In genomic region chr12:26425587-26426260, GRCh38 we compare ENCODE assay signal across 14 cellular contexts.
DNase-seq lines count a peak whose midpoint lies in the region; ATAC-seq and TF ChIP-seq lines count a peak whose summit lies in the region.
"Had no signal": no experiment of that assay in that cellular context is flagged by ENCODE, and none has a peak within 500 bp of the region (broad histone marks: within the 10 kb centered on the region; RNA-seq: fewer than 3 reads in every experiment).

No MANE protein-coding gene starts in this region.

- WGBS in mesenchymal stem cell = 100% methylated on average over 4 of the region's 6 CpGs

- no peak overlapping the region for H2BK12ac ChIP-seq in mesenchymal stem cell (ENCODE audit: low read length in 2 of 2)

- H2BK15ac ChIP-seq in mesenchymal stem cell (ENCODE audit: low read depth, poor library complexity, severe bottlenecking) = no peak overlapping the region

- no peak overlapping the region for H4K91ac ChIP-seq in mesenchymal stem cell (ENCODE audit: low read length)

- intact Hi-C loops in activated CD8-positive, alpha-beta T cell treated with anti-CD3 and anti-CD28 coated beads for 36 hours (cut with micrococcal nuclease) = no loop called here

- CTCF ChIA-PET in activated CD8-positive, alpha-beta T cell treated with anti-CD3 and anti-CD28 coated beads for 36 hours (lab: Charles Lee) = interaction anchor here (1.2 kb wide), 1 partner anchor 438 kb away, joined by 3 read pairs; no protein-coding TSS in a partner anchor

- H4K8ac ChIP-seq in mesenchymal stem cell (ENCODE audit: low read length) = no peak overlapping the region

- no peaks in the 10 kb centered on the region for H3K9me3 Mint-ChIP-seq in activated CD8-positive, alpha-beta T cell treated with anti-CD3 and anti-CD28 coated beads for 36 hours
- H3K9me3 Mint-ChIP-seq: H9, neural progenitor cell had no signal

- no peak for TF ChIP-seq CTCF in activated CD8-positive, alpha-beta T cell treated with anti-CD3 and anti-CD28 coated beads for 36 hours (IDR thresholded peaks at IDR 0.05)

- H3K27ac Mint-ChIP-seq in activated CD8-positive, alpha-beta T cell treated with anti-CD3 and anti-CD28 coated beads for 36 hours = no peak overlapping the region
- H3K27ac Mint-ChIP-seq: H9, neural progenitor cell had no signal

- peaks cover 0 to 2% of the 10 kb centered on the region in 2 experiments for H3K36me3 ChIP-seq in mesenchymal stem cell (ENCODE audit: control insufficient read depth in 1 of 2, insufficient read depth in 2 of 2, low read depth in 1 of 2, low read length in 2 of 2)
- H3K36me3 ChIP-seq: neural progenitor cell had no signal

- no peak overlapping the region for H3K4me2 ChIP-seq in mesenchymal stem cell (ENCODE audit: low read length, poor library complexity, severe bottlenecking)
- H3K4me2 ChIP-seq: neural progenitor cell had no signal

- DNase-seq in iris pigment epithelial cell (ENCODE audit: low read depth) = peak; percentile 15
- DNase-seq in mesenchymal stem cell = no peak
- DNase-seq in activated CD8-positive, alpha-beta T cell treated with anti-CD3 and anti-CD28 coated beads for 36 hours = no peak
- DNase-seq in NAMALWA (ENCODE audit: low spot score) = no peak
- DNase-seq: H9; islet precursor cell; NCI-H1048; stimulated activated CD4-positive, alpha-beta T cell treated with anti-CD3 and anti-CD28 coated beads, Interleukin-1b, Interleukin-23, amount 100 ng/mL, for 48 hours; testis had no signal

- ATAC-seq in GM18867 (IDR thresholded peaks at IDR 0.05; ENCODE audit: unreplicated experiment) = peak; percentile 53
- peak; percentile 48 for ATAC-seq in GM21737 (IDR thresholded peaks at IDR 0.05; ENCODE audit: unreplicated experiment)
- peak; percentile 78 for ATAC-seq in HG03378 (IDR thresholded peaks at IDR 0.05; ENCODE audit: unreplicated experiment)
- ATAC-seq in HG02571 (IDR thresholded peaks at IDR 0.05; ENCODE audit: unreplicated experiment) = no peak
- no peak for ATAC-seq in activated CD8-positive, alpha-beta T cell treated with anti-CD3 and anti-CD28 coated beads for 36 hours

- no peaks in the 10 kb centered on the region for H3K27me3 Mint-ChIP-seq in activated CD8-positive, alpha-beta T cell treated with anti-CD3 and anti-CD28 coated beads for 36 hours

- POLR2A ChIA-PET in activated CD8-positive, alpha-beta T cell treated with anti-CD3 and anti-CD28 coated beads for 36 hours (lab: Charles Lee) = no interaction called here

- no peak overlapping the region for H3K9ac ChIP-seq in mesenchymal stem cell (ENCODE audit: low read length)
- H3K9ac ChIP-seq: neural progenitor cell had no signal

- H3K4me1 ChIP-seq in mesenchymal stem cell (ENCODE audit: control insufficient read depth, insufficient read depth, low read depth, low read length) = no peaks in the 10 kb centered on the region
- H3K4me1 ChIP-seq: neural progenitor cell, testis had no signal

- no peaks in the 10 kb centered on the region for H3K79me1 ChIP-seq in mesenchymal stem cell (replicated peaks; ENCODE audit: low read length, poor library complexity, severe bottlenecking)

- no peak overlapping the region for H3K18ac ChIP-seq in mesenchymal stem cell (ENCODE audit: low read depth in 1 of 2, low read length in 2 of 2)

- H2AK5ac ChIP-seq in mesenchymal stem cell (ENCODE audit: low read length, severe bottlenecking) = no peak overlapping the region

- H3K4ac ChIP-seq in mesenchymal stem cell (ENCODE audit: low read depth in 1 of 2, low read length in 2 of 2) = no peak overlapping the region

- H3K27ac ChIP-seq in mesenchymal stem cell (ENCODE audit: low read length, poor library complexity, severe bottlenecking) = no peak overlapping the region
- H3K27ac ChIP-seq: neural progenitor cell, testis had no signal

- H2BK5ac ChIP-seq in mesenchymal stem cell (ENCODE audit: low read depth, low read length, poor library complexity, severe bottlenecking) = no peak overlapping the region

- H3K9me3 ChIP-seq in mesenchymal stem cell (ENCODE audit: control insufficient read depth, low read length) = no peaks in the 10 kb centered on the region
- H3K9me3 ChIP-seq: testis had no signal

- H3K14ac ChIP-seq in mesenchymal stem cell (ENCODE audit: low read length in 2 of 2) = no peak overlapping the region

- H3K4me3 ChIP-seq in mesenchymal stem cell (ENCODE audit: insufficient read depth in 1 of 2, low read depth in 1 of 2, low read length in 2 of 2) = no peak overlapping the region
- H3K4me3 ChIP-seq: neural progenitor cell, testis had no signal

- no peak overlapping the region for H3K4me3 Mint-ChIP-seq in activated CD8-positive, alpha-beta T cell treated with anti-CD3 and anti-CD28 coated beads for 36 hours
- H3K4me3 Mint-ChIP-seq: H9, neural progenitor cell had no signal

- no peak overlapping the region for H2BK120ac ChIP-seq in mesenchymal stem cell (ENCODE audit: low read depth, low read length)

- H2AFZ ChIP-seq in mesenchymal stem cell (ENCODE audit: low read depth, low read length) = no peak overlapping the region
- H2AFZ ChIP-seq: neural progenitor cell had no signal

- no peaks in the 10 kb centered on the region for H3K4me1 Mint-ChIP-seq in activated CD8-positive, alpha-beta T cell treated with anti-CD3 and anti-CD28 coated beads for 36 hours (ENCODE audit: low read depth)
- H3K4me1 Mint-ChIP-seq: H9, neural progenitor cell had no signal

- H3K23ac ChIP-seq in mesenchymal stem cell (ENCODE audit: low read length in 2 of 2) = no peak overlapping the region

- H3K27me3 ChIP-seq in mesenchymal stem cell (ENCODE audit: control insufficient read depth in 1 of 2, insufficient read depth in 1 of 2, low read length in 2 of 2) = no peaks in the 10 kb centered on the region
- H3K27me3 ChIP-seq: neural progenitor cell, testis had no signal

- peaks cover 11% of the 10 kb centered on the region for H3K36me3 Mint-ChIP-seq in activated CD8-positive, alpha-beta T cell treated with anti-CD3 and anti-CD28 coated beads for 36 hours (ENCODE audit: low read depth)
- H3K36me3 Mint-ChIP-seq: neural progenitor cell had no signal

Comparison
In these comparisons a context has a peak if more than half of its experiments do, and no peak if none do; other contexts are left out.
1. ATAC-seq: peak in GM18867 (single experiment), GM21737 (single experiment) and HG03378 (single experiment); none in HG02571 (single experiment) and activated CD8-positive, alpha-beta T cell treated with anti-CD3 and anti-CD28 coated beads for 36 hours (single experiment).